Comparison of ENCODE assay signal across 8 cellular contexts in the genomic region with DNA sequence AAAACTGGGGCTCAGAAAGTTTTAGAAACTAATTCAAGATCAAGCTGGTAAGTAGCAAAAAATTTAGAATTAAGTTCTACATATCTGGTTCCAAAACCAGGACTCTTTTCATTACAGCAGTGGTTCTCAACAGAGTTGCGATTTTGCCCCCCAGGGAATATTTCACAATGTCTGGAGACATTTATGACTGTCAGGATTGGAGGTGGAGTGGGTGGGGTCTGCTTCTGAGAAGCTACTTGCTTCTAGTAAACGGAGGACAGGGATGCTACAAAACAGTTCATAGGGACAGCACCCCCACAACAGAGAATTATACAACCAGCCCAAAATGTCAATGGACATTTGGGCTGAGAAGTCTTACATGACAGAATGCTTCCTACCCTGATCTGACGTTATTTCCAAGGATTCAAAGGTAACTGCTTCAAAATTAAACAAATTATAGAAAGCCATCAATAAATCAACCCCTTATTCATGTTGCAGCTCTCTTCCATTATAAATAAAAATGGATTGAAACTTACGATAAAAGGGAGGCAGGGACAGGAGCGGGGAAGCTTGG. TPM values are rescaled to one million over a fixed set of nuclear protein-coding genes. Genes with fewer than 3 reads are reported as not detected.
DNase-seq lines count a peak whose midpoint lies in the region; ATAC-seq lines count a peak whose summit lies in the region.

No MANE protein-coding gene starts in this region.

- ATAC-seq in stimulated activated naive B cell treated with anti-CD40 and anti-IgM and Interleukin-4, amounts not matched to agents 10 μg/mL and 1 μg/mL and 100 μg/mL, for 72 hours (replicated peaks) = peak in 1 of 2 donors; percentile 24
- no peak for ATAC-seq in GM21737 (IDR thresholded peaks at IDR 0.05; ENCODE audit: unreplicated experiment)
- ATAC-seq in HG03025 (IDR thresholded peaks at IDR 0.05; ENCODE audit: low FRiP score, unreplicated experiment) = no peak

- no peaks in the 10 kb centered on the region for H3K9me3 ChIP-seq in iPS-18c (ENCODE audit: control insufficient read depth, insufficient read depth, low read length)

- H3K9me3 Mint-ChIP-seq in activated naive CD4-positive, alpha-beta T cell treated with anti-CD3 and anti-CD28 coated beads, Interleukin-2, amount 10 ng/mL, durations not matched to agents 7 days and 5 days = no peaks in the 10 kb centered on the region
- H3K9me3 Mint-ChIP-seq in activated naive CD8-positive, alpha-beta T cell treated with anti-CD3 and anti-CD28 coated beads for 36 hours = no peaks in the 10 kb centered on the region
- no peaks in the 10 kb centered on the region for H3K9me3 Mint-ChIP-seq in stimulated activated naive B cell treated with anti-CD40 and anti-IgM and Interleukin-4, amounts not matched to agents 10 μg/mL and 1 μg/mL and 100 μg/mL, for 72 hours

- no peak for DNase-seq in activated naive CD4-positive, alpha-beta T cell treated with anti-CD3 and anti-CD28 coated beads, Interleukin-2, amount 10 ng/mL, durations not matched to agents 7 days and 5 days
- no peak for DNase-seq in activated naive CD4-positive, alpha-beta T cell treated with anti-CD3 and anti-CD28 coated beads, Interleukin-2, amount 50 U/mL, for 16 hours
- no peak for DNase-seq in activated naive CD8-positive, alpha-beta T cell treated with anti-CD3 and anti-CD28 coated beads for 36 hours
- DNase-seq in stimulated activated naive B cell treated with anti-CD40 and anti-IgM and Interleukin-4, amounts not matched to agents 10 μg/mL and 1 μg/mL and 100 μg/mL, for 72 hours = no peak
- no peak for DNase-seq in cortex of kidney (lab: John Stamatoyannopoulos, UW)

- peaks cover 25% of the 10 kb centered on the region for H3K4me1 Mint-ChIP-seq in activated naive CD4-positive, alpha-beta T cell treated with anti-CD3 and anti-CD28 coated beads, Interleukin-2, amount 10 ng/mL, durations not matched to agents 7 days and 5 days
- peaks cover 15% of the 10 kb centered on the region for H3K4me1 Mint-ChIP-seq in activated naive CD8-positive, alpha-beta T cell treated with anti-CD3 and anti-CD28 coated beads for 36 hours
- H3K4me1 Mint-ChIP-seq in stimulated activated naive B cell treated with anti-CD40 and anti-IgM and Interleukin-4, amounts not matched to agents 10 μg/mL and 1 μg/mL and 100 μg/mL, for 72 hours = peaks cover 0 to 11% of the 10 kb centered on the region in 2 donors

- peak overlapping the region; percentile 67 for H3K4me3 ChIP-seq in iPS-18c (ENCODE audit: insufficient read depth, low read depth, low read length)

- H3K4me3 Mint-ChIP-seq in activated naive CD4-positive, alpha-beta T cell treated with anti-CD3 and anti-CD28 coated beads, Interleukin-2, amount 10 ng/mL, durations not matched to agents 7 days and 5 days = peak overlapping the region; percentile 93
- H3K4me3 Mint-ChIP-seq in activated naive CD8-positive, alpha-beta T cell treated with anti-CD3 and anti-CD28 coated beads for 36 hours = peak overlapping the region; percentile 93
- peak overlapping the region; percentile 97 to 98 for H3K4me3 Mint-ChIP-seq in stimulated activated naive B cell treated with anti-CD40 and anti-IgM and Interleukin-4, amounts not matched to agents 10 μg/mL and 1 μg/mL and 100 μg/mL, for 72 hours

- H3K27ac Mint-ChIP-seq in activated naive CD4-positive, alpha-beta T cell treated with anti-CD3 and anti-CD28 coated beads, Interleukin-2, amount 10 ng/mL, durations not matched to agents 7 days and 5 days = peak overlapping the region; percentile 63
- H3K27ac Mint-ChIP-seq in activated naive CD8-positive, alpha-beta T cell treated with anti-CD3 and anti-CD28 coated beads for 36 hours = peak overlapping the region; percentile 79
- H3K27ac Mint-ChIP-seq in stimulated activated naive B cell treated with anti-CD40 and anti-IgM and Interleukin-4, amounts not matched to agents 10 μg/mL and 1 μg/mL and 100 μg/mL, for 72 hours = peak overlapping the region; percentile 94

- no peaks in the 10 kb centered on the region for H3K36me3 Mint-ChIP-seq in activated naive CD4-positive, alpha-beta T cell treated with anti-CD3 and anti-CD28 coated beads, Interleukin-2, amount 10 ng/mL, durations not matched to agents 7 days and 5 days
- H3K36me3 Mint-ChIP-seq in activated naive CD8-positive, alpha-beta T cell treated with anti-CD3 and anti-CD28 coated beads for 36 hours = no peaks in the 10 kb centered on the region
- peaks cover 0 to 3% of the 10 kb centered on the region in 2 donors for H3K36me3 Mint-ChIP-seq in stimulated activated naive B cell treated with anti-CD40 and anti-IgM and Interleukin-4, amounts not matched to agents 10 μg/mL and 1 μg/mL and 100 μg/mL, for 72 hours

- CTCF ChIA-PET in activated naive CD4-positive, alpha-beta T cell treated with anti-CD3 and anti-CD28 coated beads, Interleukin-2, amount 10 ng/mL, durations not matched to agents 7 days and 5 days (lab: Charles Lee) = no interaction called here

- peaks cover 14% of the 10 kb centered on the region for H3K27me3 Mint-ChIP-seq in activated naive CD4-positive, alpha-beta T cell treated with anti-CD3 and anti-CD28 coated beads, Interleukin-2, amount 10 ng/mL, durations not matched to agents 7 days and 5 days
- H3K27me3 Mint-ChIP-seq in activated naive CD8-positive, alpha-beta T cell treated with anti-CD3 and anti-CD28 coated beads for 36 hours = no peaks in the 10 kb centered on the region
- peaks cover 0 to 1% of the 10 kb centered on the region in 2 donors for H3K27me3 Mint-ChIP-seq in stimulated activated naive B cell treated with anti-CD40 and anti-IgM and Interleukin-4, amounts not matched to agents 10 μg/mL and 1 μg/mL and 100 μg/mL, for 72 hours

RNA-seq across cellular contexts. Expression of a gene that starts 0.7 kb away (rescaled TPM):
- 1 to 10 TPM; 2.5 to 3.0 TPM for total RNA-seq in activated naive CD8-positive, alpha-beta T cell treated with anti-CD3 and anti-CD28 coated beads for 36 hours
